8 cellular contexts compared by ENCODE assay signal in genomic region chr14:105615986-105616801, GRCh38.
DNase-seq lines count a peak whose midpoint lies in the region; ATAC-seq, FAIRE-seq and TF ChIP-seq lines count a peak whose summit lies in the region.
"Not testable (repeated sequence)": the region's sequence is repeated elsewhere in the genome, so short reads cannot be mapped to it uniquely, and the experiment has no call there.

No MANE protein-coding gene starts in this region.

- POLR2A ChIA-PET in HepG2 (lab: Yijun Ruan, JAX) = not testable (repeated sequence)

- not testable (repeated sequence) for H3K27me3 ChIP-seq in H7 (ENCODE audit: control insufficient read depth, insufficient read depth, low read length); foreskin keratinocyte; HepG2 (ENCODE audit: control insufficient read depth in 1 of 2, insufficient read depth in 2 of 2, low read length in 2 of 2); upper lobe of right lung

- ATAC-seq in foreskin keratinocyte = peak; percentile 36
- peak; percentile 23 to 39 for ATAC-seq in left cardiac atrium
- not testable (repeated sequence) for ATAC-seq in HepG2
- ATAC-seq in sciatic nerve = peak; percentile 48
- peak; percentile 42 for ATAC-seq in upper lobe of right lung

- H3K4me2 ChIP-seq in HepG2 (ENCODE audit: low read depth, low read length) = not testable (repeated sequence)

- not testable (repeated sequence) for TF ChIP-seq POLR2A in HepG2 (IDR thresholded peaks at IDR 0.05; ENCODE audit: insufficient read depth in 1 of 2, low read depth in 2 of 2, low read length in 2 of 2)

- peaks cover 19% of the 10 kb centered on the region for H3K27me3 Mint-ChIP-seq in activated T-cell treated with anti-CD3 and anti-CD28 coated beads, Interleukin-2, amount 50 U/mL, for 24 hours

- DNase-seq in H7 (peak; percentile 31), mesenteric fat pad (ENCODE audit: low spot score) (peak; percentile 88), upper lobe of right lung (peak; percentile 65)
- DNase-seq in activated T-cell treated with anti-CD3 and anti-CD28 coated beads, Interleukin-2, amount 50 U/mL, for 24 hours = peak; percentile 21
- DNase-seq in foreskin keratinocyte; left cardiac atrium; HepG2 (ENCODE audit: low spot score); sciatic nerve (ENCODE audit: low spot score): not testable (repeated sequence)

- intact Hi-C loops in left cardiac atrium (cut with DNase I) = loop anchor here in 1 of 2 donors (2.0 kb wide), 1 partner anchor 145 kb away; no protein-coding TSS in a partner anchor
- intact Hi-C loops in HepG2 (cut with micrococcal nuclease; ENCODE audit: unreplicated experiment); sciatic nerve (cut with DNase I); upper lobe of right lung (cut with DNase I): not testable (repeated sequence)

- not testable (repeated sequence) for FAIRE-seq in HepG2 (lab: Jason Lieb, UNC)

- H2AFZ ChIP-seq in HepG2 (ENCODE audit: low read length) = not testable (repeated sequence)

- not testable (repeated sequence) for BruUV-seq in HepG2 (replicated peaks; lab: Mats Ljungman, UMichigan)

- not testable (repeated sequence) for H4K20me1 ChIP-seq in HepG2 (ENCODE audit: insufficient read depth, low read length)

- TF ChIP-seq EP300 in HepG2 (IDR thresholded peaks at IDR 0.05; ENCODE audit: low read depth in 2 of 2, low read length in 2 of 2); HepG2 (CRISPR knock-in tag; IDR thresholded peaks at IDR 0.05; ENCODE audit: borderline replicate concordance): not testable (repeated sequence)

- not testable (repeated sequence) for TF ChIP-seq RAD21 in HepG2 (CRISPR knock-in tag; IDR thresholded peaks at IDR 0.05)

- not testable (repeated sequence) for H3K9me3 ChIP-seq in HepG2 (ENCODE audit: low read length); upper lobe of right lung

- CTCF ChIA-PET in HepG2 (lab: Yijun Ruan, JAX; ENCODE audit: low intra/inter-chr PET ratio, low total read pairs) = not testable (repeated sequence)

- H3K4me3 Mint-ChIP-seq in activated T-cell treated with anti-CD3 and anti-CD28 coated beads, Interleukin-2, amount 50 U/mL, for 24 hours = not testable (repeated sequence)

- H3K9me3 Mint-ChIP-seq in activated T-cell treated with anti-CD3 and anti-CD28 coated beads, Interleukin-2, amount 50 U/mL, for 24 hours = not testable (repeated sequence)

- WGBS in HepG2 (ENCODE audit: low lambda C conversion rate) = 0% methylated on average over 6 of the region's 24 CpGs

- TF ChIP-seq CTCF in foreskin keratinocyte (conservative IDR thresholded peaks at IDR 0.05); HepG2 (CRISPR knock-in tag; IDR thresholded peaks at IDR 0.05); upper lobe of right lung (IDR thresholded peaks at IDR 0.05): not testable (repeated sequence)

- not testable (repeated sequence) for H3K4me1 Mint-ChIP-seq in activated T-cell treated with anti-CD3 and anti-CD28 coated beads, Interleukin-2, amount 50 U/mL, for 24 hours (ENCODE audit: low read depth)

- not testable (repeated sequence) for H3K36me3 ChIP-seq in H7 (replicated peaks; ENCODE audit: control insufficient read depth, insufficient read depth, low read length); HepG2 (replicated peaks in 1 of 2; ENCODE audit: control insufficient read depth in 1 of 2, insufficient read depth in 2 of 2, low read length in 2 of 2); upper lobe of right lung

- H3K36me3 Mint-ChIP-seq in activated T-cell treated with anti-CD3 and anti-CD28 coated beads, Interleukin-2, amount 50 U/mL, for 24 hours (ENCODE audit: low read depth) = not testable (repeated sequence)

- H3K79me2 ChIP-seq in HepG2 (ENCODE audit: insufficient read depth, low read length) = not testable (repeated sequence)

- not testable (repeated sequence) for H3K27ac ChIP-seq in foreskin keratinocyte; HepG2 (ENCODE audit: extremely low read length, insufficient read depth, low read length); upper lobe of right lung

- H3K4me1 ChIP-seq in foreskin keratinocyte; HepG2 (ENCODE audit: insufficient read depth, low read length); upper lobe of right lung: not testable (repeated sequence)

- H3K9ac ChIP-seq in HepG2 (ENCODE audit: insufficient read depth, low read depth, low read length) = not testable (repeated sequence)

- in situ Hi-C loops in HepG2 (cut with HindIII; ENCODE audit: extremely low pct_ligation_motif_present, low pct_unique_long_range_greater_than_20kb) = not testable (repeated sequence)

- not testable (repeated sequence) for H3K4me3 ChIP-seq in H7 (ENCODE audit: insufficient read depth, low read depth, low read length); HepG2 (replicated peaks in 1 of 3; ENCODE audit: insufficient read depth in 1 of 3, low read depth in 2 of 3, low read length in 3 of 3); upper lobe of right lung

- not testable (repeated sequence) for H3K27ac Mint-ChIP-seq in activated T-cell treated with anti-CD3 and anti-CD28 coated beads, Interleukin-2, amount 50 U/mL, for 24 hours

TF ChIP-seq in HepG2, 621 proteins besides CTCF, POLR2A, EP300 and RAD21:
- peak; percentile 53 for TF ChIP-seq MNT (IDR thresholded peaks at IDR 0.05)
TF ChIP-seq in HepG2: peak in this region for 1; not testable (repeated sequence) for 620.
